In genomic region chr3:8938021-8938420, GRCh38 we compare ENCODE assay signal across 8 cellular contexts. TPM values are rescaled to one million over a fixed set of nuclear protein-coding genes. Genes with fewer than 3 reads are reported as not detected.
DNase-seq lines count a peak whose midpoint lies in the region; ATAC-seq lines count a peak whose summit lies in the region.

No MANE protein-coding gene starts in this region.

- no peak overlapping the region for H3K4me3 Mint-ChIP-seq in T-helper 17 cell

- no peaks in the 10 kb centered on the region for H3K9me3 ChIP-seq in T-helper 17 cell (ENCODE audit: control insufficient read depth, low read length, poor library complexity, severe bottlenecking)

- H3K4me1 Mint-ChIP-seq in T-helper 17 cell: peaks cover 12% of the 10 kb centered on the region

- DNase-seq in ELR (ENCODE audit: low read depth) (peak; percentile 66), T-helper 17 cell (no peak), left lobe of liver (ENCODE audit: low spot score) (no peak), NOMO-1 treated with DMSO at 0.1 percent for 48 hours (lab: John Stamatoyannopoulos, UW; ENCODE audit: unreplicated experiment) (no peak), DMS153 (lab: John Stamatoyannopoulos, UW) (no peak), HPDE6-E6E7 (ENCODE audit: extremely low spot score) (no peak)
- no peak for DNase-seq in stimulated activated naive CD4-positive, alpha-beta T cell (lab: John Stamatoyannopoulos, UW)

- H3K27me3 Mint-ChIP-seq in T-helper 17 cell: no peaks in the 10 kb centered on the region

- peaks cover 20% of the 10 kb centered on the region for H3K36me3 Mint-ChIP-seq in T-helper 17 cell (ENCODE audit: low read depth)

- ATAC-seq in HG03159 (IDR thresholded peaks at IDR 0.05; ENCODE audit: unreplicated experiment) (peak; percentile 61), T-helper 17 cell (peak; percentile 50), left lobe of liver (peak; percentile 74)

- H3K27ac Mint-ChIP-seq in T-helper 17 cell: no peak overlapping the region

RNA-seq across cellular contexts. Expression of gene RAD18, which starts 25.3 kb away (rescaled TPM):
- 10 to 100 TPM; 13.8 to 23.0 TPM for total RNA-seq in T-helper 17 cell
- 3.8 TPM for total RNA-seq in left lobe of liver
